In genomic region chr4:56448301-56448700, GRCh38 we compare ENCODE assay signal across 21 cellular contexts. TPM values are rescaled to one million over a fixed set of nuclear protein-coding genes. Genes with fewer than 3 reads are reported as not detected.
A peak's percentile ranks its signal among the peaks of the same experiment; 100 is the strongest.
DNase-seq lines count a peak whose midpoint lies in the region; ATAC-seq and TF ChIP-seq lines count a peak whose summit lies in the region.
"Had no signal": no experiment of that assay in that cellular context is flagged by ENCODE, and none has a peak within 500 bp of the region (broad histone marks: within the 10 kb centered on the region; RNA-seq: fewer than 3 reads in every experiment).

No MANE protein-coding gene starts in this region.

- no peak overlapping the region for H3K27ac ChIP-seq in stomach
- H3K27ac ChIP-seq: SJCRH30 had no signal

- H3K4me1 ChIP-seq in stomach = no peaks in the 10 kb centered on the region
- H3K4me1 ChIP-seq: HAP-1, SJCRH30 had no signal

- peak overlapping the region; percentile 8 for H3K27ac Mint-ChIP-seq in activated naive CD8-positive, alpha-beta T cell treated with anti-CD3 and anti-CD28 coated beads, Interleukin-2, amount 10 ng/mL, durations not matched to agents 7 days and 5 days
- no peak overlapping the region for H3K27ac Mint-ChIP-seq in activated naive CD8-positive, alpha-beta T cell treated with anti-CD3 and anti-CD28 coated beads, Interleukin-2, amount 50 U/mL, for 24 hours
- no peak overlapping the region for H3K27ac Mint-ChIP-seq in stimulated activated naive B cell treated with anti-CD40 and anti-IgM and Interleukin-4, amounts not matched to agents 10 μg/mL and 1 μg/mL and 100 μg/mL, for 72 hours

- no peak for TF ChIP-seq POLR2A in stomach (IDR thresholded peaks at IDR 0.05)

- TF ChIP-seq CTCF in stomach (IDR thresholded peaks at IDR 0.05) = no peak

- peaks cover 53% of the 10 kb centered on the region for H3K36me3 Mint-ChIP-seq in activated naive CD8-positive, alpha-beta T cell treated with anti-CD3 and anti-CD28 coated beads, Interleukin-2, amount 10 ng/mL, durations not matched to agents 7 days and 5 days
- peaks cover 86% of the 10 kb centered on the region for H3K36me3 Mint-ChIP-seq in activated naive CD8-positive, alpha-beta T cell treated with anti-CD3 and anti-CD28 coated beads, Interleukin-2, amount 50 U/mL, for 24 hours (ENCODE audit: low read depth)
- H3K36me3 Mint-ChIP-seq in stimulated activated naive B cell treated with anti-CD40 and anti-IgM and Interleukin-4, amounts not matched to agents 10 μg/mL and 1 μg/mL and 100 μg/mL, for 72 hours = peaks cover 31 to 41% of the 10 kb centered on the region in 2 donors

- H3K4me3 Mint-ChIP-seq in activated naive CD8-positive, alpha-beta T cell treated with anti-CD3 and anti-CD28 coated beads, Interleukin-2, amount 10 ng/mL, durations not matched to agents 7 days and 5 days = no peak overlapping the region
- no peak overlapping the region for H3K4me3 Mint-ChIP-seq in activated naive CD8-positive, alpha-beta T cell treated with anti-CD3 and anti-CD28 coated beads, Interleukin-2, amount 50 U/mL, for 24 hours
- no peak overlapping the region for H3K4me3 Mint-ChIP-seq in stimulated activated naive B cell treated with anti-CD40 and anti-IgM and Interleukin-4, amounts not matched to agents 10 μg/mL and 1 μg/mL and 100 μg/mL, for 72 hours
- H3K4me3 Mint-ChIP-seq: IgD-negative memory B cell had no signal

- no peak for DNase-seq in activated naive CD8-positive, alpha-beta T cell treated with anti-CD3 and anti-CD28 coated beads, Interleukin-2, amount 10 ng/mL, durations not matched to agents 7 days and 5 days
- no peak for DNase-seq in activated naive CD8-positive, alpha-beta T cell treated with anti-CD3 and anti-CD28 coated beads, Interleukin-2, amount 50 U/mL, for 24 hours
- peak; percentile 55 for DNase-seq in amniotic epithelial cell (ENCODE audit: low read depth)
- peak; percentile 41 for DNase-seq in fibroblast of peridontal ligament (ENCODE audit: extremely low read depth)
- DNase-seq in islet precursor cell = no peak
- DNase-seq in stomach = no peak
- DNase-seq in stimulated activated naive B cell treated with anti-CD40 and anti-IgM and Interleukin-4, amounts not matched to agents 10 μg/mL and 1 μg/mL and 100 μg/mL, for 72 hours = no peak
- DNase-seq: ACHN, C1 segment of cervical spinal cord, DMS79, Kasumi-1, MM.1S, NCI-H1092 treated with DMSO at 0.1 percent for 48 hours, NCI-H146, NCI-H2081, NCI-H2171 treated with DMSO at 0.1 percent for 48 hours, NCI-H446 treated with DMSO at 0.1 percent for 48 hours, SJCRH30 had no signal

- H3K9me3 ChIP-seq in stomach = no peaks in the 10 kb centered on the region
- H3K9me3 ChIP-seq: HAP-1, SJCRH30 had no signal

- no peaks in the 10 kb centered on the region for H3K9me3 Mint-ChIP-seq in activated naive CD8-positive, alpha-beta T cell treated with anti-CD3 and anti-CD28 coated beads, Interleukin-2, amount 10 ng/mL, durations not matched to agents 7 days and 5 days
- H3K9me3 Mint-ChIP-seq in activated naive CD8-positive, alpha-beta T cell treated with anti-CD3 and anti-CD28 coated beads, Interleukin-2, amount 50 U/mL, for 24 hours = no peaks in the 10 kb centered on the region
- no peaks in the 10 kb centered on the region for H3K9me3 Mint-ChIP-seq in stimulated activated naive B cell treated with anti-CD40 and anti-IgM and Interleukin-4, amounts not matched to agents 10 μg/mL and 1 μg/mL and 100 μg/mL, for 72 hours
- H3K9me3 Mint-ChIP-seq: IgD-negative memory B cell had no signal

- POLR2A ChIA-PET in activated naive CD8-positive, alpha-beta T cell treated with anti-CD3 and anti-CD28 coated beads, Interleukin-2, amount 10 ng/mL, durations not matched to agents 7 days and 5 days (lab: Charles Lee) = no interaction called here

- ATAC-seq in activated naive CD8-positive, alpha-beta T cell treated with anti-CD3 and anti-CD28 coated beads, Interleukin-2, amount 10 ng/mL, durations not matched to agents 7 days and 5 days (ENCODE audit: low read depth) = no peak
- no peak for ATAC-seq in activated naive CD8-positive, alpha-beta T cell treated with anti-CD3 and anti-CD28 coated beads, Interleukin-2, amount 50 U/mL, for 24 hours
- no peak for ATAC-seq in stimulated activated naive B cell treated with anti-CD40 and anti-IgM and Interleukin-4, amounts not matched to agents 10 μg/mL and 1 μg/mL and 100 μg/mL, for 72 hours (replicated peaks)
- ATAC-seq: Panc1 had no signal

- intact Hi-C loops in stomach (cut with DNase I; ENCODE audit: low total_unique reads) = no loop called here

- H3K4me3 ChIP-seq in stomach = no peak overlapping the region
- H3K4me3 ChIP-seq: HAP-1, SJCRH30 had no signal

- no peak for TF ChIP-seq EP300 in stomach (IDR thresholded peaks at IDR 0.05)

- H3K4me1 Mint-ChIP-seq in activated naive CD8-positive, alpha-beta T cell treated with anti-CD3 and anti-CD28 coated beads, Interleukin-2, amount 10 ng/mL, durations not matched to agents 7 days and 5 days = peaks cover 21% of the 10 kb centered on the region
- H3K4me1 Mint-ChIP-seq in activated naive CD8-positive, alpha-beta T cell treated with anti-CD3 and anti-CD28 coated beads, Interleukin-2, amount 50 U/mL, for 24 hours = peaks cover 20% of the 10 kb centered on the region
- peaks cover 7 to 27% of the 10 kb centered on the region in 2 donors for H3K4me1 Mint-ChIP-seq in stimulated activated naive B cell treated with anti-CD40 and anti-IgM and Interleukin-4, amounts not matched to agents 10 μg/mL and 1 μg/mL and 100 μg/mL, for 72 hours

- H3K27me3 ChIP-seq in stomach = no peaks in the 10 kb centered on the region
- H3K27me3 ChIP-seq: SJCRH30 had no signal

- H3K27me3 Mint-ChIP-seq in activated naive CD8-positive, alpha-beta T cell treated with anti-CD3 and anti-CD28 coated beads, Interleukin-2, amount 10 ng/mL, durations not matched to agents 7 days and 5 days = no peaks in the 10 kb centered on the region
- no peaks in the 10 kb centered on the region for H3K27me3 Mint-ChIP-seq in activated naive CD8-positive, alpha-beta T cell treated with anti-CD3 and anti-CD28 coated beads, Interleukin-2, amount 50 U/mL, for 24 hours
- H3K27me3 Mint-ChIP-seq in stimulated activated naive B cell treated with anti-CD40 and anti-IgM and Interleukin-4, amounts not matched to agents 10 μg/mL and 1 μg/mL and 100 μg/mL, for 72 hours = no peaks in the 10 kb centered on the region
- H3K27me3 Mint-ChIP-seq: IgD-negative memory B cell had no signal

- peaks cover 11 to 69% (median 56%) of the 10 kb centered on the region in 4 donors for H3K36me3 ChIP-seq in stomach

RNA-seq across cellular contexts. Expression of gene PAICS, which starts 12.2 kb away (rescaled TPM):
- total RNA-seq in activated naive CD8-positive, alpha-beta T cell treated with anti-CD3 and anti-CD28 coated beads, Interleukin-2, amount 10 ng/mL, durations not matched to agents 7 days and 5 days = 100 to 1,000 TPM; 120 to 125 TPM
- 10 to 100 TPM in 2 of 5 donors, 1 to 10 TPM in 3; 2.3 to 27.2 (median 8.9) TPM for total RNA-seq in stomach
- 10 to 100 TPM; 17.3 to 32.8 (median 21.3) TPM for polyA plus RNA-seq in stomach

RNA-seq across cellular contexts. Expression of gene PPAT, which starts 12.9 kb away (rescaled TPM):
- total RNA-seq in activated naive CD8-positive, alpha-beta T cell treated with anti-CD3 and anti-CD28 coated beads, Interleukin-2, amount 10 ng/mL, durations not matched to agents 7 days and 5 days = 10 to 100 TPM; 20.8 to 22.4 TPM
- 10 to 100 TPM in 1 of 5 donors, 1 to 10 TPM in 3, not detected in 1; 1.3 to 13.6 (median 7.3) TPM for total RNA-seq in stomach
- 1 to 10 TPM; 2.4 to 3.2 (median 2.9) TPM for polyA plus RNA-seq in stomach

RNA-seq across cellular contexts. Expression of gene SRP72, which starts 19.1 kb away (rescaled TPM):
- 100 to 1,000 TPM; 123 to 124 TPM for total RNA-seq in activated naive CD8-positive, alpha-beta T cell treated with anti-CD3 and anti-CD28 coated beads, Interleukin-2, amount 10 ng/mL, durations not matched to agents 7 days and 5 days
- 10 to 100 TPM; 28.4 to 63.7 (median 44.2) TPM for total RNA-seq in stomach
- 10 to 100 TPM; 28.9 to 39.9 (median 30.0) TPM for polyA plus RNA-seq in stomach

RNA-seq across cellular contexts. Expression of gene ARL9, which starts 57.3 kb away (rescaled TPM):
- under 1 TPM; 0.26 to 0.44 TPM for total RNA-seq in activated naive CD8-positive, alpha-beta T cell treated with anti-CD3 and anti-CD28 coated beads, Interleukin-2, amount 10 ng/mL, durations not matched to agents 7 days and 5 days
- total RNA-seq in stomach = under 1 TPM in 1 of 5 donors, not detected in 4; 0.55 TPM
- polyA plus RNA-seq in stomach = under 1 TPM in 2 of 3 donors, not detected in 1; 0.25 to 0.50 TPM
- polyA plus RNA-seq: IgD-negative memory B cell had no signal

Comparison
In these comparisons a context has a peak if more than half of its experiments do, and no peak if none do; other contexts are left out.
1. DNase-seq: peak in amniotic epithelial cell (single experiment) and fibroblast of peridontal ligament (single experiment); none in activated naive CD8-positive, alpha-beta T cell treated with anti-CD3 and anti-CD28 coated beads, Interleukin-2, amount 10 ng/mL, durations not matched to agents 7 days and 5 days (single experiment), activated naive CD8-positive, alpha-beta T cell treated with anti-CD3 and anti-CD28 coated beads, Interleukin-2, amount 50 U/mL, for 24 hours (single experiment), islet precursor cell (single experiment), stomach (single experiment) and stimulated activated naive B cell treated with anti-CD40 and anti-IgM and Interleukin-4, amounts not matched to agents 10 μg/mL and 1 μg/mL and 100 μg/mL, for 72 hours (single experiment).
2. RNA of gene PAICS, which starts 12.2 kb away (total RNA-seq): 120 to 125 TPM in activated naive CD8-positive, alpha-beta T cell treated with anti-CD3 and anti-CD28 coated beads, Interleukin-2, amount 10 ng/mL, durations not matched to agents 7 days and 5 days; 2.3 to 27.2 TPM in stomach; every median in the first group is over 4 times any median in the second.